Comparison of ENCODE assay signal across 2 cellular contexts in the genomic region with DNA sequence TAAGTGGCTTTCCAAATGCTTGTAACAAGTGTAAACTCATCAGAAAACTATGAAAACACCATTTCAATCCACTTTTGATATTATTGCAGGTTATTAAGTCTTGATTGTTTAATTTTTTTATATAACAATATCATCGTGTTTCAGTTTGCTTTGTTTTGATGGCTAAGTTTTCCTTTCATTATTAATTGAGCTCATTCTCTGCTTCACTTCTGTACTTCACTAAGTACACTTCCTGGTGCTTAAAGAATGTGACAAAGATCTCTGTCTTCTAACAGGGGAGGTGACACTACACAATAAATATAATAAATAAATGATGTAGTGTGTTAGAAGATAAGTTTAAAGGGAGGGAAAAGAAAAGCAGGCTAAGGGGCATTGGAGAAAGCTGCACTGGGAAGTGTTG.
TF ChIP-seq lines count a peak whose summit lies in the region.

No MANE protein-coding gene starts in this region.

TF ChIP-seq in HCT116, 20 proteins besides CTCF, POLR2A, EP300 and RAD21:
- TF ChIP-seq EGR1 (IDR thresholded peaks at IDR 0.05; ENCODE audit: low read depth) (no peak), MAX (IDR thresholded peaks at IDR 0.05) (no peak), FOSL1 (IDR thresholded peaks at IDR 0.05; ENCODE audit: low read depth) (no peak)

TF ChIP-seq in GM23338, 12 proteins besides CTCF, POLR2A, EP300 and RAD21:
- no peak for TF ChIP-seq ZNF331 (CRISPR knock-in tag; IDR thresholded peaks at IDR 0.05; ENCODE audit: low read depth)
- no peak for TF ChIP-seq REST (IDR thresholded peaks at IDR 0.05; ENCODE audit: unreplicated experiment)
- TF ChIP-seq EZH2phosphoT487 (IDR thresholded peaks at IDR 0.05; ENCODE audit: unreplicated experiment), result no peak
- no peak for TF ChIP-seq JUNB (IDR thresholded peaks at IDR 0.05; ENCODE audit: unreplicated experiment)
- TF ChIP-seq STAT1 (IDR thresholded peaks at IDR 0.05; ENCODE audit: unreplicated experiment), result no peak
- TF ChIP-seq NANOG (IDR thresholded peaks at IDR 0.05; ENCODE audit: borderline replicate concordance), result no peak
- TF ChIP-seq, protein P1, sequence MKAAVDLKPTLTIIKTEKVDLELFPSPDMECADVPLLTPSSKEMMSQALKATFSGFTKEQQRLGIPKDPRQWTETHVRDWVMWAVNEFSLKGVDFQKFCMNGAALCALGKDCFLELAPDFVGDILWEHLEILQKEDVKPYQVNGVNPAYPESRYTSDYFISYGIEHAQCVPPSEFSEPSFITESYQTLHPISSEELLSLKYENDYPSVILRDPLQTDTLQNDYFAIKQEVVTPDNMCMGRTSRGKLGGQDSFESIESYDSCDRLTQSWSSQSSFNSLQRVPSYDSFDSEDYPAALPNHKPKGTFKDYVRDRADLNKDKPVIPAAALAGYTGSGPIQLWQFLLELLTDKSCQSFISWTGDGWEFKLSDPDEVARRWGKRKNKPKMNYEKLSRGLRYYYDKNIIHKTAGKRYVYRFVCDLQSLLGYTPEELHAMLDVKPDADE (IDR thresholded peaks at IDR 0.05), result no peak
- no peak for TF ChIP-seq CREB1 (CRISPR knock-in tag; IDR thresholded peaks at IDR 0.05; ENCODE audit: low read depth)
- no peak for TF ChIP-seq EZH2 (IDR thresholded peaks at IDR 0.05; ENCODE audit: low read depth, unreplicated experiment)
